18 cellular contexts compared by ENCODE assay signal in the genomic region with DNA sequence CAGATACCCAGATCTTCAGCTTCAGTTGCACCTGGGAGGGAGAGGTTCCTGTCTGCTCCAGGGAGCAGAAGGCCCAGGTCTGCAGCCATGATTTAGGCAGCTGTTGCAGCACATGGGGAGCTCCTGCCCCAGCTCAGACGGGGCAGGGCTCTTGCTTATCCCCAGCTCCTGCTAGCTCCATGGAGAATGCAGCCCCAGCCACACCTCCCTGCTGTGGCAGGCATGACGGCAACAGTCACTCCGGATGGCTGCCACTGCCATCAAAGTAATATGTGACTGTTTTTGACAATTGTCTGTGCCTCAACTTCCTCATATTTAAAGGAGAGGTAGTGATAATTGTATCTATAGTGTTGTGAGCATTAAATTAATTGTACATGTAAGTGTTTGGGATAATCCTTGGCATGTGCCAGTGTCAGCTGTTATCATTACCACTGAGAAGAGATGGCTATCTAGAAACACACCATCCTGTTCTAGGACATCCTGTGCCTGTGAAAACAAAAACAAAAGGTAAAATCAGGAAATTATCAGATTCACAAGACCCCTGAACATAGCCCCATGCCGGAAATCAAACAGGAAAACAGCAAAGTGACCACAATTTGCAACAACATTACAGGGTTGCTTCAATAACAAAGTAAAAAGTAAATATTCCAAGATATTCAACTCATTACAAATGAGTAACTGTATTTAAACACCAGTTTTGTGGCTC.
A peak's percentile ranks its signal among the peaks of the same experiment; 100 is the strongest.
DNase-seq lines count a peak whose midpoint lies in the region; ATAC-seq and TF ChIP-seq lines count a peak whose summit lies in the region.
"Had no signal": no experiment of that assay in that cellular context is flagged by ENCODE, and none has a peak within 500 bp of the region (broad histone marks: within the 10 kb centered on the region; RNA-seq: fewer than 3 reads in every experiment).

No MANE protein-coding gene starts in this region.

- TF ChIP-seq POLR2A in tibial nerve (IDR thresholded peaks at IDR 0.05) = no peak

- peak overlapping the region; percentile 37 for H3K4me3 Mint-ChIP-seq in activated naive CD4-positive, alpha-beta T cell treated with anti-CD3 and anti-CD28 coated beads, Interleukin-2, amount 50 U/mL, for 24 hours

- no peaks in the 10 kb centered on the region for H3K9me3 Mint-ChIP-seq in activated naive CD4-positive, alpha-beta T cell treated with anti-CD3 and anti-CD28 coated beads, Interleukin-2, amount 50 U/mL, for 24 hours

- ATAC-seq in HG02588 (IDR thresholded peaks at IDR 0.05; ENCODE audit: unreplicated experiment) = no peak
- ATAC-seq: activated CD4-positive, CD25-positive, alpha-beta regulatory T cell treated with anti-CD3 and anti-CD28 coated beads, Interleukin-2, amount 50 U/mL, for 24 hours had no signal

- H3K36me3 ChIP-seq in left ventricle myocardium inferior (no peaks in the 10 kb centered on the region), tibial nerve (no peaks in the 10 kb centered on the region), SJCRH30 (no peaks in the 10 kb centered on the region)
- H3K36me3 ChIP-seq: ascending aorta, ovary, uterus had no signal

- H3K36me3 Mint-ChIP-seq in activated naive CD4-positive, alpha-beta T cell treated with anti-CD3 and anti-CD28 coated beads, Interleukin-2, amount 50 U/mL, for 24 hours = no peaks in the 10 kb centered on the region
- H3K36me3 Mint-ChIP-seq: IgD-negative memory B cell had no signal

- peak; percentile 28 to 41 for TF ChIP-seq EP300 in tibial nerve (IDR thresholded peaks at IDR 0.05)

- no peak for DNase-seq in activated naive CD4-positive, alpha-beta T cell (lab: John Stamatoyannopoulos, UW)
- DNase-seq in left ventricle myocardium inferior = no peak
- no peak for DNase-seq in tibial nerve (ENCODE audit: low spot score in 2 of 2)
- no peak for DNase-seq in germinal center (ENCODE audit: low spot score)
- DNase-seq in SJCRH30 = no peak
- DNase-seq: erythroblast, islet precursor cell, NCI-H2081 treated with DMSO at 0.1 percent for 48 hours, NCI-H69, ovary, T-helper 1 cell, uterus had no signal

- no peak overlapping the region for H3K4me3 ChIP-seq in left ventricle myocardium inferior
- H3K4me3 ChIP-seq in tibial nerve = no peak overlapping the region
- H3K4me3 ChIP-seq in SJCRH30 = no peak overlapping the region
- H3K4me3 ChIP-seq: ascending aorta, ovary, uterus had no signal

- H3K9me3 ChIP-seq in left ventricle myocardium inferior (replicated peaks) (peaks cover 9% of the 10 kb centered on the region), tibial nerve (no peaks in the 10 kb centered on the region), SJCRH30 (replicated peaks) (no peaks in the 10 kb centered on the region)
- H3K9me3 ChIP-seq: ascending aorta, ovary, uterus had no signal

- H3K27ac ChIP-seq in VCaP = peak overlapping the region; percentile 70
- peak overlapping the region; percentile 70 for H3K27ac ChIP-seq in left ventricle myocardium inferior (replicated peaks)
- peak overlapping the region in 1 of 4 donors; percentile 32 for H3K27ac ChIP-seq in tibial nerve
- H3K27ac ChIP-seq in SJCRH30 = no peak overlapping the region
- H3K27ac ChIP-seq: ascending aorta, ovary had no signal

- TF ChIP-seq CTCF in VCaP (conservative IDR thresholded peaks at IDR 0.05) (no peak), left ventricle myocardium inferior (IDR thresholded peaks at IDR 0.05; ENCODE audit: borderline replicate concordance) (no peak), tibial nerve (IDR thresholded peaks at IDR 0.05) (no peak)

- no peaks in the 10 kb centered on the region for H3K27me3 Mint-ChIP-seq in activated naive CD4-positive, alpha-beta T cell treated with anti-CD3 and anti-CD28 coated beads, Interleukin-2, amount 50 U/mL, for 24 hours
- H3K27me3 Mint-ChIP-seq: IgD-negative memory B cell had no signal

- peaks cover 21% of the 10 kb centered on the region for H3K4me1 Mint-ChIP-seq in activated naive CD4-positive, alpha-beta T cell treated with anti-CD3 and anti-CD28 coated beads, Interleukin-2, amount 50 U/mL, for 24 hours

- intact Hi-C loops in left ventricle myocardium inferior (cut with micrococcal nuclease) = loop anchor here (2.0 kb wide), 1 partner anchor 59 kb away; no protein-coding TSS in a partner anchor

- WGBS in tibial nerve, 2 donors = 71 to 74% methylated on average over 3 to 4 of the region's 4 CpGs

- H3K27me3 ChIP-seq in left ventricle myocardium inferior (ENCODE audit: low read depth) = no peaks in the 10 kb centered on the region
- H3K27me3 ChIP-seq in tibial nerve = no peaks in the 10 kb centered on the region
- H3K27me3 ChIP-seq in SJCRH30 = no peaks in the 10 kb centered on the region
- H3K27me3 ChIP-seq: ascending aorta, ovary, uterus had no signal

- H3K27ac Mint-ChIP-seq in activated naive CD4-positive, alpha-beta T cell treated with anti-CD3 and anti-CD28 coated beads, Interleukin-2, amount 50 U/mL, for 24 hours = no peak overlapping the region

- H3K4me1 ChIP-seq in left ventricle myocardium inferior = peaks cover 21% of the 10 kb centered on the region
- H3K4me1 ChIP-seq in tibial nerve = peaks cover 0 to 10% (median 3%) of the 10 kb centered on the region in 4 donors
- no peaks in the 10 kb centered on the region for H3K4me1 ChIP-seq in SJCRH30
- H3K4me1 ChIP-seq: ascending aorta, uterus had no signal
